9 cellular contexts compared by ENCODE assay signal in genomic region chrX:21745756-21746155, GRCh38. TPM values are rescaled to one million over a fixed set of nuclear protein-coding genes. Genes with fewer than 3 reads are reported as not detected.
DNase-seq lines count a peak whose midpoint lies in the region; ATAC-seq, FAIRE-seq and TF ChIP-seq lines count a peak whose summit lies in the region.
"Had no signal": no experiment of that assay in that cellular context is flagged by ENCODE, and none has a peak within 500 bp of the region (broad histone marks: within the 10 kb centered on the region; RNA-seq: fewer than 3 reads in every experiment).

No MANE protein-coding gene starts in this region.

- no peak for ATAC-seq in activated CD4-positive, CD25-positive, alpha-beta regulatory T cell treated with anti-CD3 and anti-CD28 coated beads, Interleukin-2, amount 50 U/mL, for 24 hours
- no peak for ATAC-seq in activated CD8-positive, alpha-beta memory T cell treated with anti-CD3 and anti-CD28 coated beads, Interleukin-2, amount 10 ng/mL, durations not matched to agents 7 days and 5 days
- no peak for ATAC-seq in HG02571 (IDR thresholded peaks at IDR 0.05; ENCODE audit: unreplicated experiment)

- H3K27me3 ChIP-seq in small intestine (ENCODE audit: control insufficient read depth in 2 of 2, insufficient read depth in 2 of 2, low read length in 2 of 2): no peaks in the 10 kb centered on the region

- 25 to 32% (median 28%) methylated on average over 4 of the region's 4 CpGs for WGBS in small intestine, 3 donors

- TF ChIP-seq CTCF in fibroblast of mammary gland (conservative IDR thresholded peaks at IDR 0.05; ENCODE audit: control insufficient read depth, insufficient read depth, low read depth, low read length): peak; percentile 55

- H3K36me3 ChIP-seq in small intestine (ENCODE audit: control insufficient read depth in 2 of 2, insufficient read depth in 2 of 2, low read length in 2 of 2): no peaks in the 10 kb centered on the region

- H3K4me1 Mint-ChIP-seq in activated CD8-positive, alpha-beta memory T cell treated with anti-CD3 and anti-CD28 coated beads, Interleukin-2, amount 10 ng/mL, durations not matched to agents 7 days and 5 days: no peaks in the 10 kb centered on the region

- no peaks in the 10 kb centered on the region for H3K9me3 ChIP-seq in small intestine (ENCODE audit: control insufficient read depth, low read depth)

- H3K4me1 ChIP-seq in small intestine (ENCODE audit: control insufficient read depth in 2 of 2, insufficient read depth in 1 of 2, low read depth in 1 of 2, low read length in 1 of 2): no peaks in the 10 kb centered on the region

- peak; percentile 1 to 5 (median 2) for DNase-seq in activated CD4-positive, CD25-positive, alpha-beta regulatory T cell (lab: John Stamatoyannopoulos, UW)
- peak; percentile 8 for DNase-seq in MV-4-11 (lab: John Stamatoyannopoulos, UW)
- peak; percentile 42 for DNase-seq in activated CD8-positive, alpha-beta memory T cell treated with anti-CD3 and anti-CD28 coated beads, Interleukin-2, amount 10 ng/mL, durations not matched to agents 7 days and 5 days
- peak; percentile 37 for DNase-seq in fibroblast of mammary gland (ENCODE audit: low read depth)
- DNase-seq in small intestine: peak; percentile 25
- DNase-seq in NCI-H226: no peak

- CTCF ChIA-PET in activated CD8-positive, alpha-beta memory T cell treated with anti-CD3 and anti-CD28 coated beads, Interleukin-2, amount 10 ng/mL, durations not matched to agents 7 days and 5 days (lab: Charles Lee): no interaction called here

- peaks cover 19% of the 10 kb centered on the region for H3K27me3 Mint-ChIP-seq in activated CD8-positive, alpha-beta memory T cell treated with anti-CD3 and anti-CD28 coated beads, Interleukin-2, amount 10 ng/mL, durations not matched to agents 7 days and 5 days

- H3K27ac ChIP-seq in small intestine (ENCODE audit: low read depth in 1 of 2, low read length in 1 of 2): no peak overlapping the region

- FAIRE-seq in small intestine (lab: Jason Lieb, UNC): no peak

- H3K27ac Mint-ChIP-seq in activated CD8-positive, alpha-beta memory T cell treated with anti-CD3 and anti-CD28 coated beads, Interleukin-2, amount 10 ng/mL, durations not matched to agents 7 days and 5 days: no peak overlapping the region
- H3K27ac Mint-ChIP-seq: dendritic cell treated with granulocyte-macrophage colony-stimulating factor and Interleukin-4, amounts not matched to agents 40 ng/mL and 50 ng/mL, for 4 days had no signal

- H3K4me3 ChIP-seq in fibroblast of mammary gland (ENCODE audit: control insufficient read depth, low read depth, low read length): no peak overlapping the region
- H3K4me3 ChIP-seq in small intestine (ENCODE audit: low read depth in 1 of 2, low read length in 2 of 2): no peak overlapping the region

- H3K4me3 Mint-ChIP-seq in activated CD8-positive, alpha-beta memory T cell treated with anti-CD3 and anti-CD28 coated beads, Interleukin-2, amount 10 ng/mL, durations not matched to agents 7 days and 5 days: no peak overlapping the region
- H3K4me3 Mint-ChIP-seq: dendritic cell treated with granulocyte-macrophage colony-stimulating factor and Interleukin-4, amounts not matched to agents 40 ng/mL and 50 ng/mL, for 4 days had no signal

- H3K9me3 Mint-ChIP-seq in activated CD8-positive, alpha-beta memory T cell treated with anti-CD3 and anti-CD28 coated beads, Interleukin-2, amount 10 ng/mL, durations not matched to agents 7 days and 5 days (ENCODE audit: low read depth): no peaks in the 10 kb centered on the region
- H3K9me3 Mint-ChIP-seq: dendritic cell treated with granulocyte-macrophage colony-stimulating factor and Interleukin-4, amounts not matched to agents 40 ng/mL and 50 ng/mL, for 4 days had no signal

- H3K36me3 Mint-ChIP-seq in activated CD8-positive, alpha-beta memory T cell treated with anti-CD3 and anti-CD28 coated beads, Interleukin-2, amount 10 ng/mL, durations not matched to agents 7 days and 5 days: no peaks in the 10 kb centered on the region

RNA-seq across cellular contexts. Expression of gene SMPX, which starts 12.2 kb away (rescaled TPM):
- not detected for total RNA-seq in activated CD8-positive, alpha-beta memory T cell treated with anti-CD3 and anti-CD28 coated beads, Interleukin-2, amount 10 ng/mL, durations not matched to agents 7 days and 5 days
- 1 to 10 TPM in 1 of 3 donors, under 1 TPM in 1, not detected in 1; 0.24 to 4.1 TPM for polyA plus RNA-seq in small intestine
